In genomic region chr1:233019083-233019482, GRCh38 we compare ENCODE assay signal across 25 cellular contexts.
"Had no signal": no experiment of that assay in that cellular context is flagged by ENCODE, and none has a peak within 500 bp of the region (broad histone marks: within the 10 kb centered on the region; RNA-seq: fewer than 3 reads in every experiment).

No MANE protein-coding gene starts in this region.

- FAIRE-seq: frontal cortex, keratinocyte had no signal

- H3K27me3 ChIP-seq: colonic mucosa, ovary, sigmoid colon, testis, tibial artery had no signal

- H3K4me1 ChIP-seq: colonic mucosa, sigmoid colon, testis, tibial artery had no signal

- DNase-seq: colonic mucosa; dermis blood vessel endothelial cell; effector memory CD4-positive, alpha-beta T cell; erythroblast; hypothalamus; immature natural killer cell; left ventricle myocardium superior; lower lobe of right lung; naive B cell; occipital lobe; ovary; posterior cingulate gyrus; psoas muscle; right cardiac atrium; sigmoid colon; stimulated activated CD4-positive, alpha-beta T cell treated with anti-CD3 and anti-CD28 coated beads, Interleukin-2, amount 100 ng/mL, for 24 hours; stimulated activated CD4-positive, alpha-beta T cell treated with anti-CD3 and anti-CD28 coated beads, Interleukin-4, amount 100 ng/mL, for 24 hours; stimulated activated naive CD8-positive, alpha-beta T cell treated with anti-CD3 and anti-CD28 coated beads, Interleukin-15, Interleukin-2, amounts not matched to agents 100 U/mL and 50 U/mL, for 24 hours; substantia nigra; testis; tibial artery had no signal

- H3K4me3 Mint-ChIP-seq: immature natural killer cell; stimulated activated memory B cell treated with anti-CD40 and anti-IgM and Interleukin-4, amounts not matched to agents 10 μg/mL and 1 μg/mL and 100 μg/mL, for 72 hours; type B pancreatic cell had no signal

- H3K9me3 Mint-ChIP-seq: immature natural killer cell; stimulated activated memory B cell treated with anti-CD40 and anti-IgM and Interleukin-4, amounts not matched to agents 10 μg/mL and 1 μg/mL and 100 μg/mL, for 72 hours; type B pancreatic cell had no signal

- H3K4me1 Mint-ChIP-seq: stimulated activated memory B cell treated with anti-CD40 and anti-IgM and Interleukin-4, amounts not matched to agents 10 μg/mL and 1 μg/mL and 100 μg/mL, for 72 hours had no signal

- H3K27me3 Mint-ChIP-seq: naive B cell; stimulated activated memory B cell treated with anti-CD40 and anti-IgM and Interleukin-4, amounts not matched to agents 10 μg/mL and 1 μg/mL and 100 μg/mL, for 72 hours; type B pancreatic cell had no signal

- H3K27ac Mint-ChIP-seq: immature natural killer cell; stimulated activated memory B cell treated with anti-CD40 and anti-IgM and Interleukin-4, amounts not matched to agents 10 μg/mL and 1 μg/mL and 100 μg/mL, for 72 hours; type B pancreatic cell had no signal

- H3K9me3 ChIP-seq: colonic mucosa, lower lobe of right lung, ovary, psoas muscle, sigmoid colon, testis, tibial artery had no signal

- ATAC-seq: left ventricle myocardium superior; lower lobe of right lung; psoas muscle; right cardiac atrium; stimulated activated memory B cell treated with anti-CD40 and anti-IgM and Interleukin-4, amounts not matched to agents 10 μg/mL and 1 μg/mL and 100 μg/mL, for 72 hours; stimulated activated naive CD8-positive, alpha-beta T cell treated with anti-CD3 and anti-CD28 coated beads, Interleukin-15, Interleukin-2, amounts not matched to agents 100 U/mL and 50 U/mL, for 24 hours had no signal

- H3K4me3 ChIP-seq: colonic mucosa, lower lobe of right lung, ovary, psoas muscle, sigmoid colon, testis, tibial artery had no signal

- H3K27ac ChIP-seq: colonic mucosa, lower lobe of right lung, ovary, psoas muscle, sigmoid colon, testis, tibial artery had no signal

- H3K36me3 ChIP-seq: colonic mucosa, lower lobe of right lung, ovary, sigmoid colon, tibial artery had no signal
